Comparison of ENCODE assay signal across 16 cellular contexts in the genomic region with DNA sequence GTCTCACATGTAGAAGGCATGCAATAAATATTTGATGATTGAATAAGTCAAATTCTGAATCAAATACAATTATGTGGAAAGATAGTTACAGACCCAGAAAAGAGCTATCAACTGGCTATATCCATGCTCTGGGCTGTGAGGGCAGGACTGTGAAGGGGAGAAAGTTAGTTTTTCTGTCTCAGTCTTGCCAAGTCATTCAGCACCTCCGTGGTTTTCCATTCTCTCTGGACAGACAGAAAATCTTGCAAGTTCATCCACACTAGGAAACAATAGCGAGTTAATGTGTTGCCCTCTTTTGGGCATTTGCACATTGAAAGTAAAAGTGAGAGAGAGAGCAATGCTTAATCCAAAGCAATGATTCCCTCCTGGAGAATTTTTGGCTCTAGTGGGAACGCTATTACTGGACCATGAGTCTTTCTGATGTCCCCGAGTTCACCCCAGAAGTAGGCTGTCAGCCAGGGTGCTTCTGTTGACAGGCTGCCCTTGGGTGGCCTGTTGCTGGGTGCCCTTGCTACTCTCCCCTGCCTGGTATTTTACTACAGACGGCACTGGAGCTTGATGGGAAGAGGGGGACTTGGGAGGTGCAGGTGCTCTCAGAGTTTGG.
A peak's percentile ranks its signal among the peaks of the same experiment; 100 is the strongest.
DNase-seq lines count a peak whose midpoint lies in the region; ATAC-seq, FAIRE-seq and TF ChIP-seq lines count a peak whose summit lies in the region.
"Had no signal": no experiment of that assay in that cellular context is flagged by ENCODE, and none has a peak within 500 bp of the region (broad histone marks: within the 10 kb centered on the region; RNA-seq: fewer than 3 reads in every experiment).

No MANE protein-coding gene starts in this region.

- H3K27ac ChIP-seq in adrenal gland (peak overlapping the region in 1 of 5 donors; percentile 55), heart right ventricle (peak overlapping the region; percentile 51 to 93 (median 75)), prostate gland (peak overlapping the region; percentile 27 to 51)
- H3K27ac ChIP-seq in CD8-positive, alpha-beta T cell (ENCODE audit: low read depth, low read length) = no peak overlapping the region
- H3K27ac ChIP-seq: epithelial cell of prostate had no signal

- TF ChIP-seq CTCF in adrenal gland (IDR thresholded peaks at IDR 0.05) (no peak), heart right ventricle (IDR thresholded peaks at IDR 0.05) (no peak), prostate gland (IDR thresholded peaks at IDR 0.05) (no peak), GM13976 (IDR thresholded peaks at IDR 0.05; ENCODE audit: borderline replicate concordance, control extremely low read depth, extremely low read depth, insufficient read depth, missing control alignments) (no peak)
- TF ChIP-seq CTCF in CD8-positive, alpha-beta T cell (IDR thresholded peaks at IDR 0.05) = no peak

- WGBS in adrenal gland, 4 donors = 20 to 42% (median 34%) methylated on average over 4 to 5 of the region's 5 CpGs
- WGBS in heart right ventricle, 2 donors = 15 to 19% methylated on average over 5 of the region's 5 CpGs
- 17% methylated on average over 5 of the region's 5 CpGs for WGBS in prostate gland

- in situ Hi-C loops in Caki2 (cut with HindIII; ENCODE audit: low pct_unique_long_range_greater_than_20kb, low sequenced_read_pairs) = no loop called here
- in situ Hi-C loops in GM13976 (cut with MboI; ENCODE audit: low sequenced_read_pairs, unreplicated experiment) = no loop called here

- H3K9me3 ChIP-seq in adrenal gland (replicated peaks in 1 of 3) (no peaks in the 10 kb centered on the region), heart right ventricle (no peaks in the 10 kb centered on the region), prostate gland (no peaks in the 10 kb centered on the region)
- H3K9me3 ChIP-seq in CD8-positive, alpha-beta T cell (ENCODE audit: low read length) = no peaks in the 10 kb centered on the region

- H3K27ac Mint-ChIP-seq in CD8-positive, alpha-beta T cell = no peak overlapping the region
- no peak overlapping the region for H3K27ac Mint-ChIP-seq in T-helper 2 cell treated with Interferon-gamma antibody and Interleukin-4, amounts not matched to agents 5 μg/mL and 100 μg/mL, for 36 hours

- DNase-seq in Caki2 (ENCODE audit: low read depth) (peak; percentile 30), adrenal gland (peak in 6 of 7 donors; percentile 36 to 75 (median 48)), heart right ventricle (peak; percentile 63 to 81), prostate gland (ENCODE audit: low spot score) (peak; percentile 61), GM12891 (ENCODE audit: insufficient read length, low spot score) (no peak), GM13976 (ENCODE audit: low spot score) (no peak)
- no peak for DNase-seq in CD8-positive, alpha-beta T cell
- no peak for DNase-seq in T-helper 2 cell treated with Interferon-gamma antibody and Interleukin-4, amounts not matched to agents 5 μg/mL and 100 μg/mL, for 36 hours (ENCODE audit: low spot score)
- DNase-seq: activated CD4-positive, alpha-beta T cell treated with anti-CD3 and anti-CD28 coated beads for 4 hours; DMS153; mesenchymal stem cell; NCI-H1048; NCI-H226; nucleus accumbens; SW 1271 had no signal

- H3K4me3 Mint-ChIP-seq in CD8-positive, alpha-beta T cell = no peak overlapping the region
- no peak overlapping the region for H3K4me3 Mint-ChIP-seq in T-helper 2 cell treated with Interferon-gamma antibody and Interleukin-4, amounts not matched to agents 5 μg/mL and 100 μg/mL, for 36 hours

- intact Hi-C loops in adrenal gland (cut with DNase I) (no loop called here), heart right ventricle (cut with DNase I) (loop anchor here in 2 of 10 donors (10.0 kb wide), 3 partner anchors 66 to 244 kb away; a partner anchor contains a TSS), prostate gland (cut with DNase I) (no loop called here)
- intact Hi-C loops in CD8-positive, alpha-beta T cell (cut with DNase I, micrococcal nuclease) = no loop called here

- H3K27me3 Mint-ChIP-seq in CD8-positive, alpha-beta T cell (ENCODE audit: low read depth) = no peaks in the 10 kb centered on the region
- H3K27me3 Mint-ChIP-seq in T-helper 2 cell treated with Interferon-gamma antibody and Interleukin-4, amounts not matched to agents 5 μg/mL and 100 μg/mL, for 36 hours (ENCODE audit: low read depth) = no peaks in the 10 kb centered on the region

- H3K9me3 Mint-ChIP-seq in CD8-positive, alpha-beta T cell = no peaks in the 10 kb centered on the region
- H3K9me3 Mint-ChIP-seq in T-helper 2 cell treated with Interferon-gamma antibody and Interleukin-4, amounts not matched to agents 5 μg/mL and 100 μg/mL, for 36 hours = no peaks in the 10 kb centered on the region

- POLR2A ChIA-PET in CD8-positive, alpha-beta T cell (lab: Charles Lee) = no interaction called here

- H3K4me3 ChIP-seq in adrenal gland (no peak overlapping the region), heart right ventricle (no peak overlapping the region), prostate gland (no peak overlapping the region)
- no peak overlapping the region for H3K4me3 ChIP-seq in CD8-positive, alpha-beta T cell (ENCODE audit: low read depth, low read length)

- peaks cover 0 to 15% of the 10 kb centered on the region in 2 donors for H3K4me1 ChIP-seq in adrenal gland (replicated peaks in 1 of 2)
- H3K4me1 ChIP-seq in heart right ventricle = peaks cover 0 to 64% (median 28%) of the 10 kb centered on the region in 9 donors
- H3K4me1 ChIP-seq in prostate gland (replicated peaks) = no peaks in the 10 kb centered on the region
- H3K4me1 ChIP-seq in CD8-positive, alpha-beta T cell (ENCODE audit: insufficient read depth, low read length) = no peaks in the 10 kb centered on the region

- no peaks in the 10 kb centered on the region for H3K36me3 Mint-ChIP-seq in CD8-positive, alpha-beta T cell
- no peaks in the 10 kb centered on the region for H3K36me3 Mint-ChIP-seq in T-helper 2 cell treated with Interferon-gamma antibody and Interleukin-4, amounts not matched to agents 5 μg/mL and 100 μg/mL, for 36 hours (ENCODE audit: low read depth)

- no peak for FAIRE-seq in GM12891 (lab: Jason Lieb, UNC)

- ATAC-seq in heart right ventricle = peak; percentile 88 to 98 (median 94)
- ATAC-seq in CD8-positive, alpha-beta T cell = no peak

- TF ChIP-seq POLR2A in adrenal gland (IDR thresholded peaks at IDR 0.05) (no peak), prostate gland (IDR thresholded peaks at IDR 0.05) (no peak), GM12891 (IDR thresholded peaks at IDR 0.05; ENCODE audit: low read depth, low read length) (no peak)

- H3K4me1 Mint-ChIP-seq in CD8-positive, alpha-beta T cell (ENCODE audit: low read depth) = peaks cover 15% of the 10 kb centered on the region
- no peaks in the 10 kb centered on the region for H3K4me1 Mint-ChIP-seq in T-helper 2 cell treated with Interferon-gamma antibody and Interleukin-4, amounts not matched to agents 5 μg/mL and 100 μg/mL, for 36 hours (ENCODE audit: low read depth)

- H3K36me3 ChIP-seq in adrenal gland (replicated peaks in 1 of 2) (no peaks in the 10 kb centered on the region), heart right ventricle (no peaks in the 10 kb centered on the region), prostate gland (no peaks in the 10 kb centered on the region)
- H3K36me3 ChIP-seq in CD8-positive, alpha-beta T cell (ENCODE audit: insufficient read depth, low read length) = no peaks in the 10 kb centered on the region

- H3K27me3 ChIP-seq in adrenal gland (no peaks in the 10 kb centered on the region), heart right ventricle (no peaks in the 10 kb centered on the region), prostate gland (replicated peaks; ENCODE audit: insufficient read depth) (no peaks in the 10 kb centered on the region)
- H3K27me3 ChIP-seq in CD8-positive, alpha-beta T cell (ENCODE audit: insufficient read depth, low read length) = no peaks in the 10 kb centered on the region

- CTCF ChIA-PET in CD8-positive, alpha-beta T cell (lab: Charles Lee) = no interaction called here

TF ChIP-seq in GM12891, 5 proteins besides CTCF, POLR2A, EP300 and RAD21:
- TF ChIP-seq POLR2AphosphoS5 (IDR thresholded peaks at IDR 0.05; ENCODE audit: low read depth, low read length) = no peak
- TF ChIP-seq PAX5 (IDR thresholded peaks at IDR 0.05; ENCODE audit: insufficient read depth, low read length, severe bottlenecking) = no peak
- TF ChIP-seq POU2F2 (IDR thresholded peaks at IDR 0.05; ENCODE audit: low read depth, low read length) = no peak
- TF ChIP-seq TAF1 (IDR thresholded peaks at IDR 0.05; ENCODE audit: low read depth, low read length) = no peak
- TF ChIP-seq SPI1 (IDR thresholded peaks at IDR 0.05; ENCODE audit: low read depth, low read length) = no peak

Comparison
In these comparisons a context has a peak if more than half of its experiments do, and no peak if none do; other contexts are left out.
1. DNase-seq: peak in Caki2 (single experiment), adrenal gland (6 of 7), heart right ventricle (2 of 2) and prostate gland (single experiment); none in GM12891 (single experiment), GM13976 (single experiment), CD8-positive, alpha-beta T cell (0 of 7) and T-helper 2 cell treated with Interferon-gamma antibody and Interleukin-4, amounts not matched to agents 5 μg/mL and 100 μg/mL, for 36 hours (single experiment).